ENCODE assay signal across 21 cellular contexts in the genomic region with DNA sequence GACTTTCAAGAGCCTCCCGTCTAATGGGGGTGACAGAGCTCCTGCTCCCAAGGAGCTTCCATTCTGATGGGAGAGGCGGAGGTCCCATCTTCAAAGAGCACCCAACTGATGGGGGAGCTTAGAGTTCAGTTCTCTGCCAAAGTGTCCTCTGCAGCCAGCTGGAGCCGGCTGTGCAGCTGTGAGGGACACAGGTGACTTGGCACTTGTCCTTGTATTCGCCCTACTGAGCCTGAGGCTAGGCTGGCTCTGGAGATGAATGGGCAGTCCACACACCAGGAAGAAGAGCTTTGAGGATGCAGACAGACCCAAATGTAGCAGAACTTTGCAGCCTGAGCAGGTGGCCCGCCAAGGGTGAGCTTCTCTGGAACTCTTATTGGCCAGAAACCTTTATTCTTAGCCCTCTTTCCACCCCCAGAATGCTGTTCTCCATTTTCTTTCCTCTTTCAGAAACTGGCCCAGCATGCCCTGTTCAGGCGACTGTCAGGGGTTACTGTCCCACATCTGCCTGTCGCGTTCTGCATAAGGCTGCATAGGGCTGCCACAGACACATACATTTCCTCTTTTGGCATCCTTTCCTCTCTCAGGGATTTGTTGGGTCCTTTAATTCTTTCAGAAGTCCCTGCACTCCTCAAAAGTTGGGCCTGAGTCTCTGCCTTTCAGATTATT.
DNase-seq lines count a peak whose midpoint lies in the region; ATAC-seq and TF ChIP-seq lines count a peak whose summit lies in the region.
"Had no signal": no experiment of that assay in that cellular context is flagged by ENCODE, and none has a peak within 500 bp of the region (broad histone marks: within the 10 kb centered on the region; RNA-seq: fewer than 3 reads in every experiment).

No MANE protein-coding gene starts in this region.

- H3K9ac ChIP-seq in Loucy (ENCODE audit: low read depth, low read length, poor library complexity, severe bottlenecking) = no peak overlapping the region
- no peak overlapping the region for H3K9ac ChIP-seq in neural progenitor cell
- H3K9ac ChIP-seq: GM23248 had no signal

- H3K36me3 Mint-ChIP-seq in neural progenitor cell = no peaks in the 10 kb centered on the region
- H3K36me3 Mint-ChIP-seq: stimulated activated memory B cell treated with anti-CD40 and anti-IgM and Interleukin-4, amounts not matched to agents 10 μg/mL and 1 μg/mL and 100 μg/mL, for 72 hours; WTC11 had no signal

- no peak overlapping the region for H3K4me3 ChIP-seq in Loucy (ENCODE audit: low read length, poor library complexity, severe bottlenecking)
- no peak overlapping the region for H3K4me3 ChIP-seq in neural progenitor cell
- H3K4me3 ChIP-seq: adrenal gland, GM23248, K562, prostate gland, thoracic aorta had no signal

- H3F3A ChIP-seq in Loucy (ENCODE audit: low read depth) (no peaks in the 10 kb centered on the region), neural progenitor cell (ENCODE audit: low read depth) (no peaks in the 10 kb centered on the region)

- no peaks in the 10 kb centered on the region for H3K9me3 ChIP-seq in Loucy (ENCODE audit: insufficient read depth, low read depth, low read length)
- no peaks in the 10 kb centered on the region for H3K9me3 ChIP-seq in neural progenitor cell (ENCODE audit: low read depth)
- H3K9me3 ChIP-seq: adrenal gland, prostate gland, thoracic aorta had no signal

- TF ChIP-seq CTCF in Loucy (conservative IDR thresholded peaks at IDR 0.05; ENCODE audit: low read length) (no peak), neural progenitor cell (IDR thresholded peaks at IDR 0.05) (no peak)

- peak overlapping the region; percentile 22 for H2AFZ ChIP-seq in Loucy (ENCODE audit: low read length)
- H2AFZ ChIP-seq in neural progenitor cell (replicated peaks) = peak overlapping the region; percentile 40
- H2AFZ ChIP-seq: GM23248 had no signal

- no peak overlapping the region for H3K27ac Mint-ChIP-seq in neural progenitor cell
- H3K27ac Mint-ChIP-seq: stimulated activated memory B cell treated with anti-CD40 and anti-IgM and Interleukin-4, amounts not matched to agents 10 μg/mL and 1 μg/mL and 100 μg/mL, for 72 hours; WTC11 had no signal

- H3K4me1 ChIP-seq in Loucy (ENCODE audit: insufficient read depth, low read length, poor library complexity, severe bottlenecking) (peaks cover 4% of the 10 kb centered on the region), neural progenitor cell (no peaks in the 10 kb centered on the region)
- H3K4me1 ChIP-seq: adrenal gland, prostate gland had no signal

- H3K9me2 ChIP-seq in Loucy (replicated peaks; ENCODE audit: low read depth, low read length) = no peaks in the 10 kb centered on the region

- H3K27me3 ChIP-seq in Loucy (ENCODE audit: insufficient read depth, low read length, poor library complexity, severe bottlenecking) = no peaks in the 10 kb centered on the region
- no peaks in the 10 kb centered on the region for H3K27me3 ChIP-seq in neural progenitor cell
- H3K27me3 ChIP-seq: adrenal gland had no signal

- H4K20me1 ChIP-seq in Loucy (ENCODE audit: insufficient read depth, low read length, poor library complexity, severe bottlenecking) (no peaks in the 10 kb centered on the region), neural progenitor cell (ENCODE audit: low read depth) (no peaks in the 10 kb centered on the region)

- H3K4me1 Mint-ChIP-seq in neural progenitor cell = peaks cover 7% of the 10 kb centered on the region
- H3K4me1 Mint-ChIP-seq: nephron; stimulated activated memory B cell treated with anti-CD40 and anti-IgM and Interleukin-4, amounts not matched to agents 10 μg/mL and 1 μg/mL and 100 μg/mL, for 72 hours had no signal

- no peak overlapping the region for H3K4me3 Mint-ChIP-seq in neural progenitor cell
- H3K4me3 Mint-ChIP-seq: nephron; stimulated activated memory B cell treated with anti-CD40 and anti-IgM and Interleukin-4, amounts not matched to agents 10 μg/mL and 1 μg/mL and 100 μg/mL, for 72 hours; WTC11 had no signal

- peak; percentile 62 for DNase-seq in COLO668 (lab: John Stamatoyannopoulos, UW; ENCODE audit: unreplicated experiment)
- DNase-seq in NCI-H510A treated with DMSO at 0.1 percent for 48 hours (lab: John Stamatoyannopoulos, UW) = peak; percentile 40
- no peak for DNase-seq in neural progenitor cell (ENCODE audit: low spot score)
- no peak for DNase-seq in T-helper 9 cell
- DNase-seq in activated effector memory CD4-positive, alpha-beta T cell treated with Interleukin-2 at 50 U/mL for 16 hours = no peak
- DNase-seq: activated CD4-positive, alpha-beta T cell treated with anti-CD3 and anti-CD28 coated beads, Interleukin-2, amount 50 U/mL, for 48 hours; activated T-cell treated with anti-CD3 and anti-CD28 coated beads for 4 hours; cortex of kidney; GM23248; midbrain; NCI-H2107; NK-92 treated with Interleukin-12 subunit alpha and Interleukin-12 subunit beta, amount 100 ng/mL, for 24 hours had no signal

- H3K4me2 ChIP-seq in Loucy (ENCODE audit: low read depth, low read length, poor library complexity, severe bottlenecking) (no peak overlapping the region), neural progenitor cell (no peak overlapping the region)

- H3K9me3 Mint-ChIP-seq in neural progenitor cell = no peaks in the 10 kb centered on the region
- H3K9me3 Mint-ChIP-seq: nephron; stimulated activated memory B cell treated with anti-CD40 and anti-IgM and Interleukin-4, amounts not matched to agents 10 μg/mL and 1 μg/mL and 100 μg/mL, for 72 hours; WTC11 had no signal

- H3K36me3 ChIP-seq in Loucy (ENCODE audit: insufficient read depth, low read length) (no peaks in the 10 kb centered on the region), neural progenitor cell (no peaks in the 10 kb centered on the region)
- H3K36me3 ChIP-seq: adrenal gland, prostate gland, thoracic aorta had no signal

- peaks cover 18% of the 10 kb centered on the region for H3K27me3 Mint-ChIP-seq in neural progenitor cell (ENCODE audit: insufficient read depth, low read depth)

- no peak overlapping the region for H3K27ac ChIP-seq in neural progenitor cell
- H3K27ac ChIP-seq: adrenal gland, GM23248, prostate gland, thoracic aorta had no signal

- H3K79me2 ChIP-seq in Loucy (ENCODE audit: insufficient read depth, low read length) (no peaks in the 10 kb centered on the region), neural progenitor cell (ENCODE audit: low read depth) (no peaks in the 10 kb centered on the region)

- no peak for ATAC-seq in GM18870 (IDR thresholded peaks at IDR 0.05; ENCODE audit: unreplicated experiment)
- ATAC-seq: stimulated activated memory B cell treated with anti-CD40 and anti-IgM and Interleukin-4, amounts not matched to agents 10 μg/mL and 1 μg/mL and 100 μg/mL, for 72 hours had no signal

Comparison
In these comparisons a context has a peak if more than half of its experiments do, and no peak if none do; other contexts are left out.
1. DNase-seq: peak in COLO668 (single experiment) and NCI-H510A treated with DMSO at 0.1 percent for 48 hours (single experiment); none in neural progenitor cell (single experiment), T-helper 9 cell (single experiment) and activated effector memory CD4-positive, alpha-beta T cell treated with Interleukin-2 at 50 U/mL for 16 hours (single experiment).